ENCODE assay signal across 8 cellular contexts in genomic region chr5:134905246-134905996, GRCh38. TPM values are rescaled to one million over a fixed set of nuclear protein-coding genes. Genes with fewer than 3 reads are reported as not detected.
DNase-seq lines count a peak whose midpoint lies in the region; ATAC-seq and TF ChIP-seq lines count a peak whose summit lies in the region.

No MANE protein-coding gene starts in this region.

- peaks cover 44% of the 10 kb centered on the region for H3K4me1 ChIP-seq in Karpas-422 (ENCODE audit: low read length)
- 0 out of 2 replicates have a peak, but pooled peaks cover 3% of the 10 kb centered on the region for H3K4me1 ChIP-seq in SJSA1 (replicated peaks)
- H3K4me1 ChIP-seq in tibial nerve = peaks cover 0 to 12% (median 0%) of the 10 kb centered on the region in 4 donors

- H3K27ac ChIP-seq in Karpas-422 (ENCODE audit: low read length) = peak overlapping the region; percentile 89
- H3K27ac ChIP-seq in SJSA1 = peak overlapping the region; percentile 91
- H3K27ac ChIP-seq in tibial nerve = peak overlapping the region; percentile 95 to 99 (median 96)

- H3K4me3 ChIP-seq in Karpas-422 (ENCODE audit: low read length) = peak overlapping the region; percentile 82
- H3K4me3 ChIP-seq in SJSA1 = peak overlapping the region; percentile 95
- peak overlapping the region; percentile 50 to 89 (median 72) for H3K4me3 ChIP-seq in tibial nerve

- no peak for TF ChIP-seq POLR2A in tibial nerve (IDR thresholded peaks at IDR 0.05)

- no peaks in the 10 kb centered on the region for H3K36me3 Mint-ChIP-seq in osteocyte (ENCODE audit: unreplicated experiment)

- peak; percentile 30 for ATAC-seq in GM21737 (IDR thresholded peaks at IDR 0.05; ENCODE audit: unreplicated experiment)

- H3K4me3 Mint-ChIP-seq in osteocyte (ENCODE audit: unreplicated experiment) = peak overlapping the region; percentile 93

- H3K27me3 ChIP-seq in Karpas-422 (ENCODE audit: low read length) = no peaks in the 10 kb centered on the region
- no peaks in the 10 kb centered on the region for H3K27me3 ChIP-seq in SJSA1 (replicated peaks)
- no peaks in the 10 kb centered on the region for H3K27me3 ChIP-seq in tibial nerve

- H2AFZ ChIP-seq in Karpas-422 (ENCODE audit: low read length) = peak overlapping the region; percentile 51; the same call in 1 of the 2 replicates

- H4K20me1 ChIP-seq in Karpas-422 (ENCODE audit: insufficient read depth, low read depth, low read length) = no peaks in the 10 kb centered on the region

- TF ChIP-seq CTCF in osteocyte (IDR thresholded peaks at IDR 0.05) = peak; percentile 81
- peak; percentile 57 to 79 (median 73) for TF ChIP-seq CTCF in tibial nerve (IDR thresholded peaks at IDR 0.05)

- peaks cover 18% of the 10 kb centered on the region; the same call in 1 of the 2 replicates for H3K36me3 ChIP-seq in Karpas-422 (ENCODE audit: insufficient read depth, low read length)
- peaks cover 25% of the 10 kb centered on the region for H3K36me3 ChIP-seq in SJSA1
- H3K36me3 ChIP-seq in tibial nerve = peaks cover 0 to 22% (median 0%) of the 10 kb centered on the region in 3 donors

- H3K9ac ChIP-seq in Karpas-422 (ENCODE audit: low read length) = peak overlapping the region; percentile 88

- peaks cover 10% of the 10 kb centered on the region for H3K4me1 Mint-ChIP-seq in osteocyte (ENCODE audit: unreplicated experiment)

- peak; percentile 72 for DNase-seq in EH (ENCODE audit: low read depth)
- DNase-seq in Karpas-422 = peak; percentile 87
- peak in 1 of 2 experiments; percentile 91 for DNase-seq in SJSA1 (ENCODE audit: low read depth in 1 of 2, low spot score in 2 of 2)
- DNase-seq in activated naive CD4-positive, alpha-beta T cell treated with anti-CD3 and anti-CD28 coated beads, Interleukin-2, amount 50 U/mL, for 16 hours = peak; percentile 70
- peak; percentile 44 for DNase-seq in glomerular endothelial cell (ENCODE audit: extremely low read depth, low read depth, low spot score)
- peak; percentile 86 for DNase-seq in osteocyte (ENCODE audit: extremely low spot score, unreplicated experiment)
- peak; percentile 30 to 55 for DNase-seq in tibial nerve (ENCODE audit: low spot score in 2 of 2)

- H3K9me3 Mint-ChIP-seq in osteocyte (ENCODE audit: unreplicated experiment) = no peaks in the 10 kb centered on the region

- no peaks in the 10 kb centered on the region for H3K9me3 ChIP-seq in Karpas-422 (ENCODE audit: low read length)
- no peaks in the 10 kb centered on the region for H3K9me3 ChIP-seq in SJSA1 (replicated peaks)
- H3K9me3 ChIP-seq in tibial nerve = no peaks in the 10 kb centered on the region

- H3K4me2 ChIP-seq in Karpas-422 (ENCODE audit: low read depth, low read length, poor library complexity, severe bottlenecking) = peak overlapping the region; percentile 84

- H3K9me2 ChIP-seq in Karpas-422 (replicated peaks; ENCODE audit: insufficient read depth, low read length) = no peaks in the 10 kb centered on the region

- H3K27me3 Mint-ChIP-seq in osteocyte (ENCODE audit: unreplicated experiment) = no peaks in the 10 kb centered on the region

- whole genome bisulfite sequencing in tibial nerve, 2 donors = 0% methylated on average over 29 to 52 of the region's 54 CpGs

- TF ChIP-seq EP300 in tibial nerve (IDR thresholded peaks at IDR 0.05) = peak in 1 of 2 donors; percentile 32

- H3K79me2 ChIP-seq in Karpas-422 (ENCODE audit: low read length) = peaks cover 29% of the 10 kb centered on the region

- H3K27ac Mint-ChIP-seq in osteocyte (ENCODE audit: unreplicated experiment) = peak overlapping the region; percentile 97

RNA-seq across cellular contexts. Expression of gene PCBD2, which starts 0.5 kb away (rescaled TPM):
- 10.4 and 14.4 TPM in 2 replicates for total RNA-seq in Karpas-422 (2014; rRNA removed; shearing (Covaris generic); ENCODE audit: low replicate concordance)
- 6.1 and 11.4 TPM in 2 replicates for total RNA-seq in SJSA1 (2014; rRNA removed; shearing (Covaris generic))
- total RNA-seq in glomerular endothelial cell (5.7 and 6.5 TPM in 2 replicates), osteocyte (8.5 and 11.8 TPM in 2 replicates), tibial nerve (10 to 100 TPM in 1 of 4 donors, 1 to 10 TPM in 3; 5.7 to 11.0 (median 7.9) TPM)

RNA-seq across cellular contexts. Expression of gene TXNDC15, which starts 31.2 kb away (rescaled TPM):
- 52.2 and 90.3 TPM in 2 replicates for total RNA-seq in Karpas-422 (2014; rRNA removed; shearing (Covaris generic); ENCODE audit: low replicate concordance)
- total RNA-seq in SJSA1 (2014; rRNA removed; shearing (Covaris generic)) = 108 and 253 TPM in 2 replicates
- 39.2 and 55.4 TPM in 2 replicates for total RNA-seq in glomerular endothelial cell
- 68.2 and 75.7 TPM in 2 replicates for total RNA-seq in osteocyte
- 100 to 1,000 TPM in 1 of 4 donors, 10 to 100 TPM in 3; 72.8 to 118 (median 84.8) TPM for total RNA-seq in tibial nerve

RNA-seq across cellular contexts. Expression of gene C5orf24, which starts 59.7 kb away (rescaled TPM):
- 23.4 and 43.3 TPM in 2 replicates for total RNA-seq in Karpas-422 (2014; rRNA removed; shearing (Covaris generic); ENCODE audit: low replicate concordance)
- total RNA-seq in SJSA1 (2014; rRNA removed; shearing (Covaris generic)) = 53.2 and 93.3 TPM in 2 replicates
- 65.5 and 71.4 TPM in 2 replicates for total RNA-seq in glomerular endothelial cell
- total RNA-seq in osteocyte = 81.7 and 81.8 TPM in 2 replicates
- 10 to 100 TPM; 40.2 to 50.0 (median 45.8) TPM for total RNA-seq in tibial nerve
